Comparison of ENCODE assay signal across 16 cellular contexts in the genomic region with DNA sequence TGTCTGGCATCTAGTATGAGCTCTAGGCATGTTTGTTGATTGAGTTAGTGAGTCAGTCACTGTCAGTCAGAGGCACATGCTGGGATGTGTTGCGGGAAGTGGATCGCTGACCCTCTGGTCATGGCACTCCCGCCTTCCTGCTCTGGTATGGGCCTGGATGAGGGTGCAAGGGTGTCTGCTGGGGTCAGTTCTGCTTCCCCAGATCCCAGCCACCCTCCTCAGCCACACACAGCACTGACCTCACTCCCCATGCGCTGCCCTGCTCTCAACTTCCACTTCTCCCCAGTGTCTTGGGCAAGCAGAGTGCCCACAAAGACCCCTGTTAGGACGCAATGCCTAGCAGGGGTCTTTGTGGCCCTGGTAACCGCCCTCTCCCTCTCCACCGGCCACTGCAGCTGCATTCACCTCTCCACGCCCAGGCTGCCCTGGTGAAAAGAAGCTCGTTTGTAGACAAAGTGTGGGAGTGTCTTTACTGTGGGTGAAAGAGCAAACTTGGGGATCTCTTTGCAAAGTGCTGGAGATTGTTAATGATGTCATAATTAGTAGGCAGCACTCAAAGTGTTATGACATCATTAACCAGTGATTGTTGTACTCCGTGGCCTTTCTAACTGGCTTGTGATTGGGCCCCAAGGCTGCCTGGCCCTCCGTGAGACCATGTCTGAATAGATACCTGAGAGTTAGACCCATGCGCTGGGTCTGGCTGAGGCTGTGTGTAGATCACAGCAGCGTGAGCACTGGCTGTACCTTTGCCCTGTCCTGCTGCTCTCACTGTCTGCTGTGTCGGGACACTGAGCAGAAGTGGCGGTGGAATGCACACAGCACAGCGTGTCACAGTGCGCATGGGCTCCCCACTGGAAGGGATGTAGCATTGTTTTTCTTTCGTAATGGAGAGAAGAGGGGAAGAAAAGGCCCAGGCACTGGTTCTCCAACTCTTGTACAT.
DNase-seq lines count a peak whose midpoint lies in the region; ATAC-seq and TF ChIP-seq lines count a peak whose summit lies in the region.
"Had no signal": no experiment of that assay in that cellular context is flagged by ENCODE, and none has a peak within 500 bp of the region (broad histone marks: within the 10 kb centered on the region; RNA-seq: fewer than 3 reads in every experiment).

No MANE protein-coding gene starts in this region.

- H3K4me3 Mint-ChIP-seq in activated CD8-positive, alpha-beta T cell treated with anti-CD3 and anti-CD28 coated beads, Interleukin-2, amount 10 ng/mL, durations not matched to agents 7 days and 5 days, result no peak overlapping the region
- no peak overlapping the region for H3K4me3 Mint-ChIP-seq in activated CD8-positive, alpha-beta T cell treated with anti-CD3 and anti-CD28 coated beads for 36 hours
- peak overlapping the region in 1 of 2 donors; percentile 53 for H3K4me3 Mint-ChIP-seq in stimulated activated naive CD8-positive, alpha-beta T cell treated with anti-CD3 and anti-CD28 coated beads, Interleukin-15, amount 100 ng/mL, for 72 hours
- H3K4me3 Mint-ChIP-seq in progenitor cell of endocrine pancreas (ENCODE audit: low read depth), result no peak overlapping the region

- POLR2A ChIA-PET in activated CD8-positive, alpha-beta T cell treated with anti-CD3 and anti-CD28 coated beads, Interleukin-2, amount 10 ng/mL, durations not matched to agents 7 days and 5 days (lab: Charles Lee), result no interaction called here
- POLR2A ChIA-PET in activated CD8-positive, alpha-beta T cell treated with anti-CD3 and anti-CD28 coated beads for 36 hours (lab: Charles Lee), result no interaction called here

- H3K4me1 Mint-ChIP-seq in activated CD8-positive, alpha-beta T cell treated with anti-CD3 and anti-CD28 coated beads, Interleukin-2, amount 10 ng/mL, durations not matched to agents 7 days and 5 days (ENCODE audit: low read depth), result peaks cover 60% of the 10 kb centered on the region
- H3K4me1 Mint-ChIP-seq in activated CD8-positive, alpha-beta T cell treated with anti-CD3 and anti-CD28 coated beads for 36 hours (ENCODE audit: low read depth), result peaks cover 56% of the 10 kb centered on the region
- H3K4me1 Mint-ChIP-seq in stimulated activated naive CD8-positive, alpha-beta T cell treated with anti-CD3 and anti-CD28 coated beads, Interleukin-15, amount 100 ng/mL, for 72 hours, result peaks cover 64% of the 10 kb centered on the region
- peaks cover 14% of the 10 kb centered on the region for H3K4me1 Mint-ChIP-seq in progenitor cell of endocrine pancreas (ENCODE audit: low read depth)

- H3K9me3 Mint-ChIP-seq in activated CD8-positive, alpha-beta T cell treated with anti-CD3 and anti-CD28 coated beads, Interleukin-2, amount 10 ng/mL, durations not matched to agents 7 days and 5 days (ENCODE audit: insufficient read depth), result peaks cover 16% of the 10 kb centered on the region
- peaks cover 19% of the 10 kb centered on the region for H3K9me3 Mint-ChIP-seq in activated CD8-positive, alpha-beta T cell treated with anti-CD3 and anti-CD28 coated beads for 36 hours
- H3K9me3 Mint-ChIP-seq in stimulated activated naive CD8-positive, alpha-beta T cell treated with anti-CD3 and anti-CD28 coated beads, Interleukin-15, amount 100 ng/mL, for 72 hours, result peaks cover 17% of the 10 kb centered on the region in 2 donors
- H3K9me3 Mint-ChIP-seq in progenitor cell of endocrine pancreas (ENCODE audit: low read depth), result peaks cover 9% of the 10 kb centered on the region

- no peaks in the 10 kb centered on the region for H3K27me3 ChIP-seq in right lobe of liver
- H3K27me3 ChIP-seq: MG63 had no signal

- H3K27me3 Mint-ChIP-seq in activated CD8-positive, alpha-beta T cell treated with anti-CD3 and anti-CD28 coated beads, Interleukin-2, amount 10 ng/mL, durations not matched to agents 7 days and 5 days (ENCODE audit: low read depth), result no peaks in the 10 kb centered on the region
- H3K27me3 Mint-ChIP-seq in activated CD8-positive, alpha-beta T cell treated with anti-CD3 and anti-CD28 coated beads for 36 hours, result no peaks in the 10 kb centered on the region
- H3K27me3 Mint-ChIP-seq in stimulated activated naive CD8-positive, alpha-beta T cell treated with anti-CD3 and anti-CD28 coated beads, Interleukin-15, amount 100 ng/mL, for 72 hours, result no peaks in the 10 kb centered on the region
- H3K27me3 Mint-ChIP-seq in progenitor cell of endocrine pancreas, result peaks cover 15% of the 10 kb centered on the region
- H3K27me3 Mint-ChIP-seq: naive B cell had no signal

- no peak for TF ChIP-seq CTCF in activated CD8-positive, alpha-beta T cell treated with anti-CD3 and anti-CD28 coated beads for 36 hours (IDR thresholded peaks at IDR 0.05)
- TF ChIP-seq CTCF in right lobe of liver (IDR thresholded peaks at IDR 0.05), result no peak
- no peak for TF ChIP-seq CTCF in progenitor cell of endocrine pancreas (IDR thresholded peaks at IDR 0.05; ENCODE audit: unreplicated experiment)

- H3K4me3 ChIP-seq in right lobe of liver, result no peak overlapping the region
- H3K4me3 ChIP-seq: MG63 had no signal

- H3K27ac ChIP-seq in cingulate gyrus (ENCODE audit: low read depth, low read length), result peak overlapping the region; percentile 8
- peak overlapping the region in 2 of 3 donors; percentile 34 to 53 for H3K27ac ChIP-seq in right lobe of liver

- peaks cover 65% of the 10 kb centered on the region for H3K36me3 Mint-ChIP-seq in activated CD8-positive, alpha-beta T cell treated with anti-CD3 and anti-CD28 coated beads, Interleukin-2, amount 10 ng/mL, durations not matched to agents 7 days and 5 days (ENCODE audit: low read depth)
- H3K36me3 Mint-ChIP-seq in activated CD8-positive, alpha-beta T cell treated with anti-CD3 and anti-CD28 coated beads for 36 hours (ENCODE audit: low read depth), result peaks cover 55% of the 10 kb centered on the region
- H3K36me3 Mint-ChIP-seq in progenitor cell of endocrine pancreas (ENCODE audit: insufficient read depth), result no peaks in the 10 kb centered on the region

- ATAC-seq in activated CD8-positive, alpha-beta T cell treated with anti-CD3 and anti-CD28 coated beads, Interleukin-2, amount 10 ng/mL, durations not matched to agents 7 days and 5 days, result peak; percentile 41
- no peak for ATAC-seq in activated CD8-positive, alpha-beta T cell treated with anti-CD3 and anti-CD28 coated beads for 36 hours
- peak; percentile 92 to 96 (median 94) for ATAC-seq in right lobe of liver
- peak; percentile 48 for ATAC-seq in stimulated activated naive CD8-positive, alpha-beta T cell treated with anti-CD3 and anti-CD28 coated beads, Interleukin-15, amount 100 ng/mL, for 72 hours
- ATAC-seq in activated CD4-positive, CD25-positive, alpha-beta regulatory T cell treated with anti-CD3 and anti-CD28 coated beads, Interleukin-2, amount 50 U/mL, for 24 hours, result no peak

- H3K36me3 ChIP-seq in right lobe of liver, result no peaks in the 10 kb centered on the region
- H3K36me3 ChIP-seq: MG63 had no signal

- TF ChIP-seq POLR2A in right lobe of liver (IDR thresholded peaks at IDR 0.05), result no peak

- CTCF ChIA-PET in activated CD8-positive, alpha-beta T cell treated with anti-CD3 and anti-CD28 coated beads, Interleukin-2, amount 10 ng/mL, durations not matched to agents 7 days and 5 days (lab: Charles Lee), result no interaction called here
- CTCF ChIA-PET in activated CD8-positive, alpha-beta T cell treated with anti-CD3 and anti-CD28 coated beads for 36 hours (lab: Charles Lee), result no interaction called here

- intact Hi-C loops in activated CD8-positive, alpha-beta T cell treated with anti-CD3 and anti-CD28 coated beads for 36 hours (cut with micrococcal nuclease), result no loop called here
- intact Hi-C loops in right lobe of liver (cut with DNase I), result no loop called here

- H3K9me3 ChIP-seq in right lobe of liver, result no peaks in the 10 kb centered on the region

- H3K27ac Mint-ChIP-seq in activated CD8-positive, alpha-beta T cell treated with anti-CD3 and anti-CD28 coated beads, Interleukin-2, amount 10 ng/mL, durations not matched to agents 7 days and 5 days, result peak overlapping the region; percentile 53
- H3K27ac Mint-ChIP-seq in activated CD8-positive, alpha-beta T cell treated with anti-CD3 and anti-CD28 coated beads for 36 hours, result no peak overlapping the region
- H3K27ac Mint-ChIP-seq in stimulated activated naive CD8-positive, alpha-beta T cell treated with anti-CD3 and anti-CD28 coated beads, Interleukin-15, amount 100 ng/mL, for 72 hours, result no peak overlapping the region
- no peak overlapping the region for H3K27ac Mint-ChIP-seq in progenitor cell of endocrine pancreas

- peaks cover 0 to 21% (median 9%) of the 10 kb centered on the region in 4 donors for H3K4me1 ChIP-seq in right lobe of liver

- no peak for DNase-seq in activated CD8-positive, alpha-beta T cell treated with anti-CD3 and anti-CD28 coated beads, Interleukin-2, amount 10 ng/mL, durations not matched to agents 7 days and 5 days
- DNase-seq in activated CD8-positive, alpha-beta T cell treated with anti-CD3 and anti-CD28 coated beads for 36 hours, result no peak
- DNase-seq in right lobe of liver, result peak; percentile 69 to 78 (median 75)
- no peak for DNase-seq in stimulated activated naive CD8-positive, alpha-beta T cell treated with anti-CD3 and anti-CD28 coated beads, Interleukin-15, amount 100 ng/mL, for 72 hours
- no peak for DNase-seq in AML-193 (lab: John Stamatoyannopoulos, UW)
- no peak for DNase-seq in progenitor cell of endocrine pancreas (ENCODE audit: low spot score, unreplicated experiment)
- DNase-seq: activated CD4-positive, alpha-beta T cell treated with anti-CD3 and anti-CD28 coated beads, Interleukin-2, amount 50 U/mL, for 1 hour; activated gamma-delta T cell treated with Interleukin-2 at 50 U/mL for 16 hours; DMS79; MG63; naive B cell; NCI-H2171; NK-92 treated with Interleukin-12 subunit alpha and Interleukin-12 subunit beta, amount 100 ng/mL, for 24 hours; stimulated activated CD4-positive, alpha-beta T cell treated with anti-CD3 and anti-CD28 coated beads, Interleukin-12 subunit alpha, Interleukin-12 subunit beta, amount 100 ng/mL, for 4 hours had no signal

- 51% methylated on average over 10 of the region's 18 CpGs for WGBS in right lobe of liver (ENCODE audit: insufficient coverage, low coverage, low lambda C conversion rate, missing lambda C conversion rate)

Comparison
In these comparisons a context has a peak if more than half of its experiments do, and no peak if none do; other contexts are left out.
1. ATAC-seq: peak in activated CD8-positive, alpha-beta T cell treated with anti-CD3 and anti-CD28 coated beads, Interleukin-2, amount 10 ng/mL, durations not matched to agents 7 days and 5 days (single experiment), right lobe of liver (4 of 4) and stimulated activated naive CD8-positive, alpha-beta T cell treated with anti-CD3 and anti-CD28 coated beads, Interleukin-15, amount 100 ng/mL, for 72 hours (single experiment); none in activated CD8-positive, alpha-beta T cell treated with anti-CD3 and anti-CD28 coated beads for 36 hours (single experiment) and activated CD4-positive, CD25-positive, alpha-beta regulatory T cell treated with anti-CD3 and anti-CD28 coated beads, Interleukin-2, amount 50 U/mL, for 24 hours (0 of 2).
2. DNase-seq: peak in right lobe of liver (3 of 3); none in activated CD8-positive, alpha-beta T cell treated with anti-CD3 and anti-CD28 coated beads, Interleukin-2, amount 10 ng/mL, durations not matched to agents 7 days and 5 days (single experiment), activated CD8-positive, alpha-beta T cell treated with anti-CD3 and anti-CD28 coated beads for 36 hours (single experiment), stimulated activated naive CD8-positive, alpha-beta T cell treated with anti-CD3 and anti-CD28 coated beads, Interleukin-15, amount 100 ng/mL, for 72 hours (0 of 2), AML-193 (0 of 2) and progenitor cell of endocrine pancreas (single experiment).